8 cellular contexts compared by ENCODE assay signal in genomic region chr11:10298342-10298741, GRCh38. TPM values are rescaled to one million over a fixed set of nuclear protein-coding genes. Genes with fewer than 3 reads are reported as not detected.
A peak's percentile ranks its signal among the peaks of the same experiment; 100 is the strongest.
DNase-seq lines count a peak whose midpoint lies in the region; ATAC-seq and TF ChIP-seq lines count a peak whose summit lies in the region.

No MANE protein-coding gene starts in this region.

- CTCF ChIA-PET in CD8-positive, alpha-beta T cell (lab: Charles Lee), result interaction anchor here (0.6 to 5.5 kb wide), 5 partner anchors 11 to 764 kb away, joined by 3 to 34 read pairs (median 5); no protein-coding TSS in a partner anchor
- CTCF ChIA-PET in Panc1 (lab: Charles Lee), result no interaction called here

- intact Hi-C loops in CD8-positive, alpha-beta T cell (cut with DNase I, micrococcal nuclease), result loop anchor here in 1 of 2 experiments (10.0 kb wide), 1 partner anchor 506 kb away; the partner anchor contains the start of gene EIF4G2
- intact Hi-C loops in Panc1 (cut with micrococcal nuclease; ENCODE audit: unreplicated experiment), result no loop called here
- intact Hi-C loops in upper lobe of right lung (cut with DNase I), result no loop called here

- H3K4me3 Mint-ChIP-seq in CD8-positive, alpha-beta T cell, result no peak overlapping the region

- H3K27me3 Mint-ChIP-seq in CD8-positive, alpha-beta T cell (ENCODE audit: low read depth), result peaks cover 17% of the 10 kb centered on the region

- no peaks in the 10 kb centered on the region for H3K36me3 ChIP-seq in CD8-positive, alpha-beta T cell (ENCODE audit: insufficient read depth, low read length)
- no peaks in the 10 kb centered on the region; the same call in 1 of the 2 replicates for H3K36me3 ChIP-seq in Panc1 (ENCODE audit: control insufficient read depth, insufficient read depth, low read length)
- no peaks in the 10 kb centered on the region for H3K36me3 ChIP-seq in upper lobe of right lung

- H3K27ac ChIP-seq in CD8-positive, alpha-beta T cell (ENCODE audit: low read depth, low read length), result no peak overlapping the region
- H3K27ac ChIP-seq in Panc1 (ENCODE audit: low read length) (peak overlapping the region; percentile 24; the same call in 1 of the 2 replicates), upper lobe of right lung (no peak overlapping the region)

- TF ChIP-seq CTCF in CD8-positive, alpha-beta T cell (IDR thresholded peaks at IDR 0.05), result peak; percentile 33
- TF ChIP-seq CTCF in Panc1 (IDR thresholded peaks at IDR 0.05), result peak; percentile 40
- peak; percentile 14 for TF ChIP-seq CTCF in upper lobe of right lung (IDR thresholded peaks at IDR 0.05)

- H3K4me1 Mint-ChIP-seq in CD8-positive, alpha-beta T cell (ENCODE audit: low read depth), result peaks cover 26% of the 10 kb centered on the region

- peaks cover 7% of the 10 kb centered on the region for H3K36me3 Mint-ChIP-seq in CD8-positive, alpha-beta T cell

- POLR2A ChIA-PET in CD8-positive, alpha-beta T cell (lab: Charles Lee), result interaction anchor here (1.4 kb wide), 1 partner anchor 12 kb away, joined by 4 read pairs; no protein-coding TSS in a partner anchor
- POLR2A ChIA-PET in Panc1 (lab: Charles Lee), result interaction anchor here (0.6 kb wide), 1 partner anchor 24 kb away, joined by 12 read pairs; no protein-coding TSS in a partner anchor

- no TSS peak for BruUV-seq in Panc1 (replicated peaks; lab: Mats Ljungman, UMichigan)

- DNase-seq in CD8-positive, alpha-beta T cell, result peak in 3 of 7 experiments; percentile 42 to 62 (median 45)
- DNase-seq in Panc1 (ENCODE audit: low read depth, low spot score) (no peak), dedifferentiated amniotic fluid mesenchymal stem cell (ENCODE audit: extremely low spot score) (peak; percentile 61), upper lobe of right lung (no peak), hippocampal formation (lab: John Stamatoyannopoulos, UW) (no peak), NOMO-1 treated with DMSO at 0.1 percent for 48 hours (lab: John Stamatoyannopoulos, UW; ENCODE audit: unreplicated experiment) (no peak)

- in situ Hi-C loops in Panc1 (cut with HindIII; ENCODE audit: low pct_unique_long_range_greater_than_20kb, low sequenced_read_pairs), result no loop called here

- H3K9me3 ChIP-seq in CD8-positive, alpha-beta T cell (ENCODE audit: low read length), result no peaks in the 10 kb centered on the region
- H3K9me3 ChIP-seq in Panc1 (ENCODE audit: control insufficient read depth, insufficient read depth, low read depth, low read length) (no peaks in the 10 kb centered on the region), upper lobe of right lung (no peaks in the 10 kb centered on the region)

- no peaks in the 10 kb centered on the region for H3K9me3 Mint-ChIP-seq in CD8-positive, alpha-beta T cell

- H3K4me3 ChIP-seq in CD8-positive, alpha-beta T cell (ENCODE audit: low read depth, low read length), result no peak overlapping the region
- H3K4me3 ChIP-seq in Panc1 (ENCODE audit: low read depth in 2 of 2, low read length in 2 of 2), result no peak overlapping the region
- no peak overlapping the region for H3K4me3 ChIP-seq in upper lobe of right lung

- peak; percentile 69 for ATAC-seq in CD8-positive, alpha-beta T cell
- ATAC-seq in GM19035 (IDR thresholded peaks at IDR 0.05; ENCODE audit: unreplicated experiment), result peak; percentile 93
- ATAC-seq in HG03095 (IDR thresholded peaks at IDR 0.05; ENCODE audit: unreplicated experiment), result peak; percentile 90
- ATAC-seq in Panc1, result no peak
- peak; percentile 33 for ATAC-seq in upper lobe of right lung

- peaks cover 12% of the 10 kb centered on the region for H3K27me3 ChIP-seq in CD8-positive, alpha-beta T cell (ENCODE audit: insufficient read depth, low read length)
- H3K27me3 ChIP-seq in Panc1 (ENCODE audit: control insufficient read depth, insufficient read depth, low read length) (no peaks in the 10 kb centered on the region), upper lobe of right lung (no peaks in the 10 kb centered on the region)

- peak overlapping the region; percentile 2 for H3K27ac Mint-ChIP-seq in CD8-positive, alpha-beta T cell

- H3K4me1 ChIP-seq in CD8-positive, alpha-beta T cell (ENCODE audit: insufficient read depth, low read length), result peaks cover 20% of the 10 kb centered on the region
- H3K4me1 ChIP-seq in Panc1 (ENCODE audit: control insufficient read depth, insufficient read depth, low read length) (peaks cover 40% of the 10 kb centered on the region), upper lobe of right lung (peaks cover 15% of the 10 kb centered on the region)

RNA-seq across cellular contexts. Expression of gene SBF2, which starts 4.3 kb away (rescaled TPM):
- 10 to 100 TPM; 12.6 to 14.3 TPM for total RNA-seq in CD8-positive, alpha-beta T cell
- 65.0 TPM for total RNA-seq in Panc1 (2021; ENCODE audit: unreplicated experiment)
- 30.9 TPM for polyA plus RNA-seq in Panc1 (2012; ENCODE audit: insufficient read length)
- 38.5 TPM for total RNA-seq in upper lobe of right lung

RNA-seq across cellular contexts. Expression of gene ADM, which starts 6.5 kb away (rescaled TPM):
- under 1 TPM; 0.79 to 0.81 TPM for total RNA-seq in CD8-positive, alpha-beta T cell
- total RNA-seq in Panc1 (2021; ENCODE audit: unreplicated experiment) (263 TPM), upper lobe of right lung (24.5 TPM)
- polyA plus RNA-seq in Panc1 (2012; ENCODE audit: insufficient read length), result 316 TPM

Comparison
In these comparisons a context has a peak if more than half of its experiments do, and no peak if none do; other contexts are left out.
1. RNA of gene ADM, which starts 6.5 kb away (total RNA-seq): 263 TPM in Panc1 (single experiment) and 24.5 TPM in upper lobe of right lung (single experiment); 0.79 to 0.81 TPM in CD8-positive, alpha-beta T cell; every median in the first group is over 10 times any median in the second.
2. Peak in every context shown above with its lines, with median percentiles within 50 percentile points of each other: CTCF ChIP-seq.